In genomic region chr21:31159808-31160207, GRCh38 we compare ENCODE assay signal across 15 cellular contexts.
A peak's percentile ranks its signal among the peaks of the same experiment; 100 is the strongest.
DNase-seq lines count a peak whose midpoint lies in the region; ATAC-seq and TF ChIP-seq lines count a peak whose summit lies in the region.
"Had no signal": no experiment of that assay in that cellular context is flagged by ENCODE, and none has a peak within 500 bp of the region (broad histone marks: within the 10 kb centered on the region; RNA-seq: fewer than 3 reads in every experiment).

No MANE protein-coding gene starts in this region.

- H3K9me3 ChIP-seq in uterus: peaks cover 0 to 7% of the 10 kb centered on the region in 2 donors
- H3K9me3 ChIP-seq: body of pancreas, pancreas had no signal

- H3K27ac Mint-ChIP-seq in activated naive CD4-positive, alpha-beta T cell treated with anti-CD3 and anti-CD28 coated beads, Interleukin-2, amount 50 U/mL, for 24 hours: peak overlapping the region; percentile 97
- peak overlapping the region in 4 of 5 experiments; percentile 50 to 95 (median 82) for H3K27ac Mint-ChIP-seq in brain
- no peak overlapping the region for H3K27ac Mint-ChIP-seq in stimulated activated memory B cell treated with anti-CD40 and anti-IgM and Interleukin-4, amounts not matched to agents 10 μg/mL and 1 μg/mL and 100 μg/mL, for 72 hours

- TF ChIP-seq CTCF in brain (conservative IDR thresholded peaks at IDR 0.05) (no peak), uterus (IDR thresholded peaks at IDR 0.05) (no peak)

- no peaks in the 10 kb centered on the region for H3K9me3 Mint-ChIP-seq in activated naive CD4-positive, alpha-beta T cell treated with anti-CD3 and anti-CD28 coated beads, Interleukin-2, amount 50 U/mL, for 24 hours
- H3K9me3 Mint-ChIP-seq in brain: peaks cover 0 to 25% (median 5%) of the 10 kb centered on the region in 5 experiments
- H3K9me3 Mint-ChIP-seq in stimulated activated memory B cell treated with anti-CD40 and anti-IgM and Interleukin-4, amounts not matched to agents 10 μg/mL and 1 μg/mL and 100 μg/mL, for 72 hours: peaks cover 4% of the 10 kb centered on the region

- peak overlapping the region; percentile 4 to 16 for H3K4me3 ChIP-seq in uterus
- H3K4me3 ChIP-seq: body of pancreas had no signal

- peak overlapping the region; percentile 73 for H3K4me3 Mint-ChIP-seq in activated naive CD4-positive, alpha-beta T cell treated with anti-CD3 and anti-CD28 coated beads, Interleukin-2, amount 50 U/mL, for 24 hours
- peak overlapping the region; percentile 47 to 93 (median 83) for H3K4me3 Mint-ChIP-seq in brain
- H3K4me3 Mint-ChIP-seq in stimulated activated memory B cell treated with anti-CD40 and anti-IgM and Interleukin-4, amounts not matched to agents 10 μg/mL and 1 μg/mL and 100 μg/mL, for 72 hours: no peak overlapping the region

- ATAC-seq in stimulated activated memory B cell treated with anti-CD40 and anti-IgM and Interleukin-4, amounts not matched to agents 10 μg/mL and 1 μg/mL and 100 μg/mL, for 72 hours: no peak
- no peak for ATAC-seq in GM19467 (IDR thresholded peaks at IDR 0.05; ENCODE audit: unreplicated experiment)
- ATAC-seq: body of pancreas, HepG2, Panc1 had no signal

- no peak for DNase-seq in activated naive CD4-positive, alpha-beta T cell treated with Interleukin-2 at 50 U/mL for 16 hours
- DNase-seq in midbrain (lab: John Stamatoyannopoulos, UW) (peak; percentile 54), uterus (no peak), UCSD-AML1 (lab: John Stamatoyannopoulos, UW; ENCODE audit: unreplicated experiment) (no peak)
- DNase-seq: activated CD8-positive, alpha-beta memory T cell treated with anti-CD3 and anti-CD28 coated beads for 24 hours; body of pancreas; NCI-H1092; NCI-H446; pancreas had no signal

- H3K36me3 ChIP-seq in uterus: no peaks in the 10 kb centered on the region
- H3K36me3 ChIP-seq: pancreas had no signal

- TF ChIP-seq POLR2A in uterus (IDR thresholded peaks at IDR 0.05): no peak

- peaks cover 91% of the 10 kb centered on the region for H3K4me1 Mint-ChIP-seq in activated naive CD4-positive, alpha-beta T cell treated with anti-CD3 and anti-CD28 coated beads, Interleukin-2, amount 50 U/mL, for 24 hours
- peaks cover 39% of the 10 kb centered on the region for H3K4me1 Mint-ChIP-seq in brain
- H3K4me1 Mint-ChIP-seq in stimulated activated memory B cell treated with anti-CD40 and anti-IgM and Interleukin-4, amounts not matched to agents 10 μg/mL and 1 μg/mL and 100 μg/mL, for 72 hours: no peaks in the 10 kb centered on the region

- H3K36me3 Mint-ChIP-seq in activated naive CD4-positive, alpha-beta T cell treated with anti-CD3 and anti-CD28 coated beads, Interleukin-2, amount 50 U/mL, for 24 hours: peaks cover 25% of the 10 kb centered on the region
- peaks cover 28% of the 10 kb centered on the region for H3K36me3 Mint-ChIP-seq in brain
- H3K36me3 Mint-ChIP-seq in stimulated activated memory B cell treated with anti-CD40 and anti-IgM and Interleukin-4, amounts not matched to agents 10 μg/mL and 1 μg/mL and 100 μg/mL, for 72 hours: no peaks in the 10 kb centered on the region

- intact Hi-C loops in uterus (cut with DNase I; ENCODE audit: low total_unique reads): no loop called here

- H3K27ac ChIP-seq in uterus: peak overlapping the region; percentile 59 to 82

- no peaks in the 10 kb centered on the region for H3K27me3 Mint-ChIP-seq in activated naive CD4-positive, alpha-beta T cell treated with anti-CD3 and anti-CD28 coated beads, Interleukin-2, amount 50 U/mL, for 24 hours
- H3K27me3 Mint-ChIP-seq in brain: no peaks in the 10 kb centered on the region
- no peaks in the 10 kb centered on the region for H3K27me3 Mint-ChIP-seq in stimulated activated memory B cell treated with anti-CD40 and anti-IgM and Interleukin-4, amounts not matched to agents 10 μg/mL and 1 μg/mL and 100 μg/mL, for 72 hours

- no peaks in the 10 kb centered on the region for H3K4me1 ChIP-seq in uterus
- H3K4me1 ChIP-seq: body of pancreas, pancreas had no signal

- H3K27me3 ChIP-seq in uterus: no peaks in the 10 kb centered on the region
- H3K27me3 ChIP-seq: body of pancreas, pancreas had no signal
